8 cellular contexts compared by ENCODE assay signal in the genomic region with DNA sequence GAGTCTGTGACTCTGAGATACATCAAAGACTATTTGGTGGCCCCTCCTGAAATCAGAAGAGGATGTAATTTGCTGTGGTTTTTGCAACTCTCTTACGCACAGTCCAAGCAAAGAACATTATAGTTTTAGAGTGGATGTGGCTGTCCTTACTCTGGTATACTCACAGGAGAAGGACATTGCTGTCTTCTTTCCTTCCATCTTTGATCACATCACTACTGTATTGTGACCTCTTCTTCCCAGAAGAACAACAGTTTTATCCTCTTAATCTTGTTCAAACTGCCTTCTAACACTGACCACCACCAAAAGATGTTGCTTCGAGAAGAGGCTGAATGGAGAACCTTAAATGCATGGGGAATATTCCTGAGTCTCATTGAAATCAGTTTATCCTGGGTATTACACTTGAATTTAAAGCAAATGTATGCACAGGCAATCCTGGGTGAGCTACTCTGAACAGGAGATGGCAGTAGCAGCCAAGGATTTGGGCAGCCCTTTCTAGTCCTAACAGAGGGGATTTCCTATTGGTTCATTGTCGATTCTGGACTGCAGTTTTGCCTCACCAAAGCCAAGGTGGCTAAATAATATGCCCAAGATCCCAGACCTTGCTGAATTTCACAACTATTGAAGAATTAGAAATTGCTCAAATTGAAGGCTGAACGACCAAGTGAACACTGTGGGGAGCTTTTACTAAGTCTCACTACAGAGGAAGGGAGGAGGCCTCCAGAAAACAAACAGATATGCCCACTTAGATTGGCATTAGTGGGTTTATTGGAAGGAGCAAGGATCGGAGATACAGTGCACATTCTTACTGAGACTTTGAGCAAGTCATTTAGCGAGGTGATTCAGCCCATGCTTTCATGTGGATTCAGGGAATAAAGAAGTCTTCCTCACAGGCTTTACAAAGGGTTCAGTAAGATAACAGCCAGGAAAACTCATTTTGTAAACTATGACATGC.
A peak's percentile ranks its signal among the peaks of the same experiment; 100 is the strongest.
DNase-seq lines count a peak whose midpoint lies in the region; ATAC-seq and TF ChIP-seq lines count a peak whose summit lies in the region.

No MANE protein-coding gene starts in this region.

- no peaks in the 10 kb centered on the region for H3K9me3 ChIP-seq in CD4-positive, alpha-beta T cell (ENCODE audit: control insufficient read depth, low read length)

- H3K9me3 Mint-ChIP-seq in CD4-positive, alpha-beta T cell, result no peaks in the 10 kb centered on the region

- no peaks in the 10 kb centered on the region for H3K36me3 Mint-ChIP-seq in CD4-positive, alpha-beta T cell (ENCODE audit: low read depth)

- CTCF ChIA-PET in CD4-positive, alpha-beta T cell (lab: Charles Lee), result no interaction called here

- H3K27me3 ChIP-seq in CD4-positive, alpha-beta T cell (ENCODE audit: control insufficient read depth, insufficient read depth, low read length), result no peaks in the 10 kb centered on the region

- H3K27ac ChIP-seq in CD4-positive, alpha-beta T cell (ENCODE audit: low read depth, low read length), result no peak overlapping the region

- no peak overlapping the region for H3K27ac Mint-ChIP-seq in CD4-positive, alpha-beta T cell

- intact Hi-C loops in CD4-positive, alpha-beta T cell (cut with DNase I, micrococcal nuclease), result no loop called here

- no peaks in the 10 kb centered on the region for H3K4me1 Mint-ChIP-seq in CD4-positive, alpha-beta T cell (ENCODE audit: low read depth)

- peak; percentile 88 for ATAC-seq in GM21825 (IDR thresholded peaks at IDR 0.05; ENCODE audit: unreplicated experiment)
- ATAC-seq in CD4-positive, alpha-beta T cell (ENCODE audit: poor library complexity), result no peak

- no peak overlapping the region for H3K4me3 Mint-ChIP-seq in CD4-positive, alpha-beta T cell

- TF ChIP-seq CTCF in CD4-positive, alpha-beta T cell (IDR thresholded peaks at IDR 0.05), result no peak

- POLR2A ChIA-PET in CD4-positive, alpha-beta T cell (lab: Charles Lee), result no interaction called here

- DNase-seq in NCI-H2196 (lab: John Stamatoyannopoulos, UW; ENCODE audit: unreplicated experiment) (peak; percentile 12), NCI-H2196 treated with DMSO at 0.1 percent for 48 hours (lab: John Stamatoyannopoulos, UW; ENCODE audit: unreplicated experiment) (no peak), HuH-7.5 (ENCODE audit: low spot score) (peak; percentile 31), SW480 (ENCODE audit: low spot score) (peak; percentile 34), globus pallidus (ENCODE audit: low spot score) (peak; percentile 19), putamen (ENCODE audit: low spot score) (peak; percentile 7)
- DNase-seq in CD4-positive, alpha-beta T cell, result no peak

- no peaks in the 10 kb centered on the region for H3K27me3 Mint-ChIP-seq in CD4-positive, alpha-beta T cell

Comparison
In these comparisons a context has a peak if more than half of its experiments do, and no peak if none do; other contexts are left out.
1. DNase-seq: peak in NCI-H2196 (single experiment), HuH-7.5 (single experiment), SW480 (single experiment), globus pallidus (single experiment) and putamen (single experiment); none in NCI-H2196 treated with DMSO at 0.1 percent for 48 hours (single experiment) and CD4-positive, alpha-beta T cell (0 of 10).